Comparison of ENCODE assay signal across 15 cellular contexts in genomic region chr1:158058339-158059025, GRCh38.
"Had no signal": no experiment of that assay in that cellular context is flagged by ENCODE, and none has a peak within 500 bp of the region (broad histone marks: within the 10 kb centered on the region; RNA-seq: fewer than 3 reads in every experiment).

No MANE protein-coding gene starts in this region.

- H3K9me3 Mint-ChIP-seq: activated CD4-positive, alpha-beta T cell treated with anti-CD3 and anti-CD28 coated beads, Interleukin-2, amount 10 ng/mL, durations not matched to agents 7 days and 5 days; activated naive CD8-positive, alpha-beta T cell treated with anti-CD3 and anti-CD28 coated beads for 36 hours; activated T-helper 1 cell treated with anti-CD3 and anti-CD28 coated beads, Interleukin-12 subunit alpha, Interleukin-12 subunit beta, Interleukin-2, Interleukin-4 antibody, amounts not matched to agents 30 ng/mL and 10 ng/mL and 1 ng/mL, durations not matched to agents 14 hours and 24 hours and 36 hours; central memory CD8-positive, alpha-beta T cell had no signal

- H3K4me1 Mint-ChIP-seq: activated naive CD8-positive, alpha-beta T cell treated with anti-CD3 and anti-CD28 coated beads for 36 hours; central memory CD8-positive, alpha-beta T cell had no signal

- DNase-seq: activated CD4-positive, alpha-beta T cell treated with anti-CD3 and anti-CD28 coated beads, Interleukin-2, amount 10 ng/mL, durations not matched to agents 7 days and 5 days; activated CD4-positive, CD25-positive, alpha-beta regulatory T cell; activated CD8-positive, alpha-beta memory T cell treated with anti-CD3 and anti-CD28 coated beads for 24 hours; activated naive CD8-positive, alpha-beta T cell treated with anti-CD3 and anti-CD28 coated beads for 36 hours; amygdala; brain microvascular endothelial cell; effector CD8-positive, alpha-beta T cell; foreskin fibroblast; stimulated activated CD4-positive, alpha-beta T cell treated with anti-CD3 and anti-CD28 coated beads, Interleukin-15, amount 100 ng/mL, for 24 hours; stimulated activated CD4-positive, alpha-beta T cell treated with anti-CD3 and anti-CD28 coated beads, Interleukin-4, amount 100 ng/mL, for 24 hours; stimulated activated naive CD4-positive, alpha-beta T cell; substantia nigra; transverse colon had no signal

- H3K36me3 Mint-ChIP-seq: activated naive CD8-positive, alpha-beta T cell treated with anti-CD3 and anti-CD28 coated beads for 36 hours had no signal

- H3K27ac Mint-ChIP-seq: activated CD4-positive, alpha-beta T cell treated with anti-CD3 and anti-CD28 coated beads, Interleukin-2, amount 10 ng/mL, durations not matched to agents 7 days and 5 days; activated naive CD8-positive, alpha-beta T cell treated with anti-CD3 and anti-CD28 coated beads for 36 hours; activated T-helper 1 cell treated with anti-CD3 and anti-CD28 coated beads, Interleukin-12 subunit alpha, Interleukin-12 subunit beta, Interleukin-2, Interleukin-4 antibody, amounts not matched to agents 30 ng/mL and 10 ng/mL and 1 ng/mL, durations not matched to agents 14 hours and 24 hours and 36 hours had no signal

- H3K27me3 Mint-ChIP-seq: activated naive CD8-positive, alpha-beta T cell treated with anti-CD3 and anti-CD28 coated beads for 36 hours had no signal

- H3K4me3 Mint-ChIP-seq: activated CD4-positive, alpha-beta T cell treated with anti-CD3 and anti-CD28 coated beads, Interleukin-2, amount 10 ng/mL, durations not matched to agents 7 days and 5 days; activated naive CD8-positive, alpha-beta T cell treated with anti-CD3 and anti-CD28 coated beads for 36 hours; activated T-helper 1 cell treated with anti-CD3 and anti-CD28 coated beads, Interleukin-12 subunit alpha, Interleukin-12 subunit beta, Interleukin-2, Interleukin-4 antibody, amounts not matched to agents 30 ng/mL and 10 ng/mL and 1 ng/mL, durations not matched to agents 14 hours and 24 hours and 36 hours; central memory CD8-positive, alpha-beta T cell had no signal
